In genomic region chr20:15902493-15902892, GRCh38 we compare ENCODE assay signal across 2 cellular contexts.
A peak's percentile ranks its signal among the peaks of the same experiment; 100 is the strongest.
TF ChIP-seq lines count a peak whose summit lies in the region.

No MANE protein-coding gene starts in this region.

TF ChIP-seq in SK-N-SH, 30 proteins besides CTCF, POLR2A, EP300 and RAD21 (continued from another document):
- TF ChIP-seq, protein P1, sequence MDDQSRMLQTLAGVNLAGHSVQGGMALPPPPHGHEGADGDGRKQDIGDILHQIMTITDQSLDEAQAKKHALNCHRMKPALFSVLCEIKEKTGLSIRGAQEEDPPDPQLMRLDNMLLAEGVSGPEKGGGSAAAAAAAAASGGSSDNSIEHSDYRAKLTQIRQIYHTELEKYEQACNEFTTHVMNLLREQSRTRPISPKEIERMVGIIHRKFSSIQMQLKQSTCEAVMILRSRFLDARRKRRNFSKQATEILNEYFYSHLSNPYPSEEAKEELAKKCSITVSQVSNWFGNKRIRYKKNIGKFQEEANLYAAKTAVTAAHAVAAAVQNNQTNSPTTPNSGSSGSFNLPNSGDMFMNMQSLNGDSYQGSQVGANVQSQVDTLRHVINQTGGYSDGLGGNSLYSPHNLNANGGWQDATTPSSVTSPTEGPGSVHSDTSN (IDR thresholded peaks at IDR 0.05): no peak
- TF ChIP-seq SMC3 (IDR thresholded peaks at IDR 0.05; ENCODE audit: low read depth, low read length) (peak; percentile 27; the same call in 1 of the 2 replicates), YY1 (IDR thresholded peaks at IDR 0.05; ENCODE audit: low read depth) (no peak), TCF12 (IDR thresholded peaks at IDR 0.05) (no peak), GABPA (IDR thresholded peaks at IDR 0.05; ENCODE audit: low read depth) (no peak), USF1 (IDR thresholded peaks at IDR 0.05; ENCODE audit: borderline replicate concordance, low read depth) (no peak), FOSL2 (IDR thresholded peaks at IDR 0.05; ENCODE audit: borderline replicate concordance, low read depth) (no peak)
- TF ChIP-seq, protein P2, sequence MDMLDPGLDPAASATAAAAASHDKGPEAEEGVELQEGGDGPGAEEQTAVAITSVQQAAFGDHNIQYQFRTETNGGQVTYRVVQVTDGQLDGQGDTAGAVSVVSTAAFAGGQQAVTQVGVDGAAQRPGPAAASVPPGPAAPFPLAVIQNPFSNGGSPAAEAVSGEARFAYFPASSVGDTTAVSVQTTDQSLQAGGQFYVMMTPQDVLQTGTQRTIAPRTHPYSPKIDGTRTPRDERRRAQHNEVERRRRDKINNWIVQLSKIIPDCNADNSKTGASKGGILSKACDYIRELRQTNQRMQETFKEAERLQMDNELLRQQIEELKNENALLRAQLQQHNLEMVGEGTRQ (IDR thresholded peaks at IDR 0.05; ENCODE audit: borderline replicate concordance, low read depth, low read length): no peak

TF ChIP-seq in SK-N-SH treated with all-trans-retinoic acid at 6 μM for 48 hours, 23 proteins besides CTCF, POLR2A, EP300 and RAD21:
- TF ChIP-seq PATZ1 (CRISPR knock-in tag; IDR thresholded peaks at IDR 0.05; ENCODE audit: borderline replicate concordance) (no peak), ZNF70 (CRISPR knock-in tag; IDR thresholded peaks at IDR 0.05) (no peak), CSRNP3 (CRISPR knock-in tag; IDR thresholded peaks at IDR 0.05) (no peak), PPARA (CRISPR knock-in tag; IDR thresholded peaks at IDR 0.05; ENCODE audit: borderline replicate concordance) (no peak), ZNF8 (CRISPR knock-in tag; IDR thresholded peaks at IDR 0.05) (no peak), CSDC2 (CRISPR knock-in tag; IDR thresholded peaks at IDR 0.05) (no peak), ZC3H10 (CRISPR knock-in tag; IDR thresholded peaks at IDR 0.05) (no peak), ZNF565 (CRISPR knock-in tag; conservative IDR thresholded peaks at IDR 0.05; ENCODE audit: low read depth) (no peak), OSR1 (CRISPR knock-in tag; IDR thresholded peaks at IDR 0.05) (no peak), TSHZ2 (CRISPR knock-in tag; IDR thresholded peaks at IDR 0.05) (no peak), ZFP30 (CRISPR knock-in tag; IDR thresholded peaks at IDR 0.05) (no peak), POU6F1 (CRISPR knock-in tag; IDR thresholded peaks at IDR 0.05; ENCODE audit: borderline replicate concordance, low read depth) (no peak), BACH2 (CRISPR knock-in tag; IDR thresholded peaks at IDR 0.05; ENCODE audit: borderline replicate concordance) (no peak)
